8 cellular contexts compared by ENCODE assay signal in genomic region chr3:94062513-94063404, GRCh38. TPM values are rescaled to one million over a fixed set of nuclear protein-coding genes. Genes with fewer than 3 reads are reported as not detected.
DNase-seq lines count a peak whose midpoint lies in the region; ATAC-seq and TF ChIP-seq lines count a peak whose summit lies in the region.

DHFR2 (minus strand) TSS chr3:94062916; CDS start chr3:94061511, 1,405 bp downstream.
NSUN3 (plus strand) TSS chr3:94063061; CDS start chr3:94063127, 66 bp downstream.

- peak within 1 kb of the TSS; percentile 99 for H3K27ac Mint-ChIP-seq in natural killer cell

- peaks cover 43% of the 10 kb centered on the region for H3K4me1 ChIP-seq in Loucy (ENCODE audit: insufficient read depth, low read length, poor library complexity, severe bottlenecking)
- peaks cover 5% of the 10 kb centered on the region for H3K4me1 ChIP-seq in RWPE2 (ENCODE audit: insufficient read depth, poor library complexity, severe bottlenecking)

- H3K9ac ChIP-seq in Loucy (ENCODE audit: low read depth, low read length, poor library complexity, severe bottlenecking), result peak within 1 kb of the TSS; percentile 93

- H3K79me2 ChIP-seq in Loucy (ENCODE audit: insufficient read depth, low read length), result peaks cover 52% of the 10 kb centered on the region

- H3K36me3 ChIP-seq in H7 (replicated peaks; ENCODE audit: control insufficient read depth, insufficient read depth, low read length), result no peaks in the 10 kb centered on the region
- H3K36me3 ChIP-seq in Loucy (ENCODE audit: insufficient read depth, low read length), result 0 out of 2 replicates have a peak, but pooled peaks cover 5% of the 10 kb centered on the region
- no peaks in the 10 kb centered on the region for H3K36me3 ChIP-seq in RWPE2 (ENCODE audit: low read depth)

- no peak for TF ChIP-seq CTCF in Loucy (conservative IDR thresholded peaks at IDR 0.05; ENCODE audit: low read length)
- TF ChIP-seq CTCF in RWPE2 (IDR thresholded peaks at IDR 0.05; ENCODE audit: poor library complexity, severe bottlenecking), result no peak
- TF ChIP-seq CTCF in fibroblast of pulmonary artery (IDR thresholded peaks at IDR 0.05; ENCODE audit: low read length, missing control alignments), result no peak
- no peak for TF ChIP-seq CTCF in natural killer cell (IDR thresholded peaks at IDR 0.05)

- peak within 1 kb of the TSS; percentile 91 for H2AFZ ChIP-seq in Loucy (ENCODE audit: low read length)

- ATAC-seq in RWPE2 (ENCODE audit: low read depth) (peak; percentile 93), natural killer cell (peak; percentile 83 to 89 (median 86))

- no peaks in the 10 kb centered on the region for H3K9me3 Mint-ChIP-seq in natural killer cell

- H3F3A ChIP-seq in Loucy (ENCODE audit: low read depth), result no peaks in the 10 kb centered on the region

- no peaks in the 10 kb centered on the region for H3K27me3 ChIP-seq in H7 (ENCODE audit: control insufficient read depth, insufficient read depth, low read length)
- no peaks in the 10 kb centered on the region for H3K27me3 ChIP-seq in Loucy (ENCODE audit: insufficient read depth, low read length, poor library complexity, severe bottlenecking)
- no peaks in the 10 kb centered on the region for H3K27me3 ChIP-seq in RWPE2 (ENCODE audit: insufficient read depth, poor library complexity, severe bottlenecking)

- no peaks in the 10 kb centered on the region for H3K27me3 Mint-ChIP-seq in natural killer cell (ENCODE audit: low read depth in 2 of 2)

- H3K4me3 ChIP-seq in H7 (ENCODE audit: insufficient read depth, low read depth, low read length), result peak within 1 kb of the TSS; percentile 65
- H3K4me3 ChIP-seq in Loucy (ENCODE audit: low read length, poor library complexity, severe bottlenecking), result peak within 1 kb of the TSS; percentile 99
- H3K4me3 ChIP-seq in RWPE2 (ENCODE audit: severe bottlenecking), result peak within 1 kb of the TSS; percentile 61
- peak within 1 kb of the TSS; percentile 77 for H3K4me3 ChIP-seq in fibroblast of pulmonary artery (replicated peaks; ENCODE audit: low read depth, low read length)

- H3K4me1 Mint-ChIP-seq in natural killer cell, result peaks cover 37 to 45% of the 10 kb centered on the region in 2 donors

- H3K9me2 ChIP-seq in Loucy (replicated peaks; ENCODE audit: low read depth, low read length), result no peaks in the 10 kb centered on the region

- intact Hi-C loops in natural killer cell (cut with micrococcal nuclease), result loop anchor here (1.0 kb wide), 1 partner anchor 82 kb away; the partner anchor contains the start of gene ARL13B

- peaks cover 7% of the 10 kb centered on the region for H3K36me3 Mint-ChIP-seq in natural killer cell

- peak; percentile 98 for DNase-seq in ELR (ENCODE audit: low read depth)
- DNase-seq in H7, result peak; percentile 62
- DNase-seq in RWPE2 (ENCODE audit: low spot score), result peak; percentile 84
- peak; percentile 68 for DNase-seq in activated T-helper 9 cell treated with anti-CD3 and anti-CD28 coated beads, Interleukin-2, amount 50 U/mL, for 16 hours (ENCODE audit: low read depth)
- peak; percentile 99 for DNase-seq in fibroblast of pulmonary artery (ENCODE audit: low read depth)
- peak; percentile 79 for DNase-seq in natural killer cell
- DNase-seq in stimulated activated naive CD4-positive, alpha-beta T cell (lab: John Stamatoyannopoulos, UW), result peak; percentile 78 to 94 (median 86)

- peaks cover 3% of the 10 kb centered on the region for H4K20me1 ChIP-seq in Loucy (ENCODE audit: insufficient read depth, low read length, poor library complexity, severe bottlenecking)

- peak within 1 kb of the TSS; percentile 89 for H3K4me2 ChIP-seq in Loucy (ENCODE audit: low read depth, low read length, poor library complexity, severe bottlenecking)

- H3K27ac ChIP-seq in RWPE2 (ENCODE audit: poor library complexity, severe bottlenecking), result peak within 1 kb of the TSS; percentile 54

- H3K9me3 ChIP-seq in Loucy (ENCODE audit: insufficient read depth, low read depth, low read length) (no peaks in the 10 kb centered on the region; the same call in 1 of the 2 replicates), RWPE2 (ENCODE audit: severe bottlenecking) (no peaks in the 10 kb centered on the region)

- H3K4me3 Mint-ChIP-seq in natural killer cell, result peak within 1 kb of the TSS; percentile 98

RNA-seq across cellular contexts. Expression of gene DHFR2, which starts in this region (rescaled TPM):
- 1.0 and 1.4 TPM in 2 replicates for total RNA-seq in H7 (2014; rRNA removed; shearing (Covaris generic))
- total RNA-seq in natural killer cell, result 1 to 10 TPM; 2.5 to 5.0 (median 3.9) TPM

RNA-seq across cellular contexts. Expression of gene NSUN3, which starts in this region (rescaled TPM):
- total RNA-seq in H7 (2014; rRNA removed; shearing (Covaris generic)), result 7.7 and 22.2 TPM in 2 replicates
- total RNA-seq in natural killer cell, result 10 to 100 TPM; 24.0 to 32.4 (median 28.6) TPM

Comparison
In these comparisons a context has a peak if more than half of its experiments do, and no peak if none do; other contexts are left out.
1. Peak in every context shown above with its lines: DNase-seq, ATAC-seq, H3K4me3 ChIP-seq and H3K27ac ChIP-seq.